In genomic region chr18:27057459-27058302, GRCh38 we compare ENCODE assay signal across 12 cellular contexts.
DNase-seq lines count a peak whose midpoint lies in the region; ATAC-seq and TF ChIP-seq lines count a peak whose summit lies in the region.
"Had no signal": no experiment of that assay in that cellular context is flagged by ENCODE, and none has a peak within 500 bp of the region (broad histone marks: within the 10 kb centered on the region; RNA-seq: fewer than 3 reads in every experiment).

No MANE protein-coding gene starts in this region.

- peak in 1 of 2 donors; percentile 6 for TF ChIP-seq EP300 in tibial nerve (IDR thresholded peaks at IDR 0.05)

- TF ChIP-seq POLR2A in tibial nerve (IDR thresholded peaks at IDR 0.05) = no peak

- peaks cover 50% of the 10 kb centered on the region for H3K9me3 Mint-ChIP-seq in HFFc6

- no peaks in the 10 kb centered on the region for H3K27me3 ChIP-seq in ectodermal cell (ENCODE audit: control insufficient read depth, insufficient read depth, low read length, poor library complexity, severe bottlenecking)
- no peaks in the 10 kb centered on the region for H3K27me3 ChIP-seq in tibial nerve
- no peaks in the 10 kb centered on the region for H3K27me3 ChIP-seq in colonic mucosa

- H3K4me3 ChIP-seq in ectodermal cell (ENCODE audit: insufficient read depth, low read depth, low read length) (no peak overlapping the region), mesodermal cell (ENCODE audit: extremely low read depth, insufficient read depth, low read length, poor library complexity, severe bottlenecking) (no peak overlapping the region), tibial nerve (no peak overlapping the region), colonic mucosa (no peak overlapping the region)
- H3K4me3 ChIP-seq: smooth muscle cell had no signal

- DNase-seq in NCI-H345 (lab: John Stamatoyannopoulos, UW) = peak; percentile 81
- no peak for DNase-seq in tibial nerve (ENCODE audit: low spot score in 2 of 2)
- DNase-seq in HFFc6 = no peak
- DNase-seq in colonic mucosa = no peak
- DNase-seq: kidney glomerular epithelial cell, T-helper 17 cell had no signal

- H3K27ac ChIP-seq in ectodermal cell (ENCODE audit: insufficient read depth, low read depth, low read length, poor library complexity, severe bottlenecking) = peak overlapping the region; percentile 39
- peak overlapping the region; percentile 71 for H3K27ac ChIP-seq in mesodermal cell (ENCODE audit: low read depth, low read length, severe bottlenecking)
- H3K27ac ChIP-seq in tibial nerve = peak overlapping the region in 3 of 4 donors; percentile 28 to 73 (median 62)
- no peak overlapping the region for H3K27ac ChIP-seq in colonic mucosa
- H3K27ac ChIP-seq: KMS-11 had no signal

- no peaks in the 10 kb centered on the region for H3K4me1 Mint-ChIP-seq in HFFc6 (ENCODE audit: low read depth)
- H3K4me1 Mint-ChIP-seq: T-helper 17 cell had no signal

- H3K9me3 ChIP-seq in ectodermal cell (ENCODE audit: control insufficient read depth, low read length) (no peaks in the 10 kb centered on the region), mesodermal cell (ENCODE audit: control insufficient read depth, low read length) (no peaks in the 10 kb centered on the region), tibial nerve (no peaks in the 10 kb centered on the region), colonic mucosa (no peaks in the 10 kb centered on the region)

- TF ChIP-seq CTCF in tibial nerve (IDR thresholded peaks at IDR 0.05) (no peak), HFFc6 (IDR thresholded peaks at IDR 0.05) (no peak), colonic mucosa (IDR thresholded peaks at IDR 0.05) (no peak)

- H3K36me3 ChIP-seq in ectodermal cell (ENCODE audit: control insufficient read depth, insufficient read depth, low read length) (no peaks in the 10 kb centered on the region), mesodermal cell (ENCODE audit: control insufficient read depth, insufficient read depth, low read length) (no peaks in the 10 kb centered on the region), tibial nerve (no peaks in the 10 kb centered on the region), colonic mucosa (no peaks in the 10 kb centered on the region)

- no peak overlapping the region for H3K4me3 Mint-ChIP-seq in HFFc6
- H3K4me3 Mint-ChIP-seq: T-helper 17 cell had no signal

- H3K36me3 Mint-ChIP-seq in HFFc6 (ENCODE audit: low read depth) = no peaks in the 10 kb centered on the region

- H3K27me3 Mint-ChIP-seq in HFFc6 (ENCODE audit: insufficient read depth) = no peaks in the 10 kb centered on the region
- H3K27me3 Mint-ChIP-seq: T-helper 17 cell had no signal

- intact Hi-C loops in colonic mucosa (cut with DNase I) = no loop called here

- no peak overlapping the region for H3K27ac Mint-ChIP-seq in HFFc6
- H3K27ac Mint-ChIP-seq: T-helper 17 cell had no signal

- H3K4me1 ChIP-seq in ectodermal cell (ENCODE audit: control insufficient read depth, insufficient read depth, low read length) (no peaks in the 10 kb centered on the region), mesodermal cell (ENCODE audit: control insufficient read depth, insufficient read depth, low read length, poor library complexity, severe bottlenecking) (no peaks in the 10 kb centered on the region), tibial nerve (peaks cover 0 to 7% (median 0%) of the 10 kb centered on the region in 4 donors), colonic mucosa (no peaks in the 10 kb centered on the region)

- ATAC-seq in HG03025 (IDR thresholded peaks at IDR 0.05; ENCODE audit: low FRiP score, unreplicated experiment) = no peak
- ATAC-seq: esophagus mucosa, T-helper 17 cell had no signal

- 76 to 77% methylated on average over 11 to 12 of the region's 12 CpGs for WGBS in ectodermal cell, 2 experiments
- 66 to 80% methylated on average over 6 to 7 of the region's 12 CpGs for WGBS in mesodermal cell (ENCODE audit: insufficient coverage in 2 of 2), 2 experiments
- WGBS in tibial nerve, 2 donors = 37 to 47% methylated on average over 12 of the region's 12 CpGs

- no peak overlapping the region for H3K9ac ChIP-seq in colonic mucosa (ENCODE audit: low read depth in 2 of 2, low read length in 2 of 2)
- H3K9ac ChIP-seq: KMS-11 had no signal
